In the genomic region with DNA sequence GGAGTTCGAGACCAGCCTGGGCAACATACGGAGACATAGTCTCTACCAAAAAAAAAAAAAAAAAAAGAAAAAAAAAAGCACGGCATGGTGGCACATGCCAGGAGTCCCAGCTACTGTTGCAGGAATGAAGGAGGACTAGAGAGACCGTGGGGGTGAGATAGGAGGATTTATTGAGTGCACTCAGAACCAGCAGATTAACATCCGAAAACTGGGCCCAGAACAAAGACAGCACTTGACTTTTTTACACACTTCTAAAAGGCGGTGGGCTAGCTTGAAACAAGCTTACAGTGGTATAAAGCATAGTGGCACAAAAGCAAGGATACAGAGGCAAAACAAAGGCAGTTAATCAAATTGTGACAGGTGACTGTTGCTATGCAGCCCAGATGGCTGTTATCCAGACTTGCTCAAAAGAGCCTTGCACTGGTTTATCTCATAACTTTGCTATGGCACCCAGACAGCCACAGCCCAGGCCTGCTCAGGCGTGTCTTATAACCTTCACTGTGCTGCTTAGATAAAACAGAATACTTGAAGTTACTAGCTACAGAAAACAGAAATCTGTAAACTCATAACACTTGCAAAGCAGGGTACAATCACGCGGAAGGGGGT, we compare ENCODE assay signal across 13 cellular contexts.
DNase-seq lines count a peak whose midpoint lies in the region; ATAC-seq and TF ChIP-seq lines count a peak whose summit lies in the region.
"Had no signal": no experiment of that assay in that cellular context is flagged by ENCODE, and none has a peak within 500 bp of the region (broad histone marks: within the 10 kb centered on the region; RNA-seq: fewer than 3 reads in every experiment).

No MANE protein-coding gene starts in this region.

- peaks cover 24% of the 10 kb centered on the region for H3K9me3 Mint-ChIP-seq in memory B cell

- no peaks in the 10 kb centered on the region for H3K4me1 Mint-ChIP-seq in memory B cell

- no peak overlapping the region for H3K4me3 Mint-ChIP-seq in memory B cell

- H3K36me3 Mint-ChIP-seq in memory B cell: peaks cover 40% of the 10 kb centered on the region

- H3K4me3 ChIP-seq in brain microvascular endothelial cell (ENCODE audit: low read depth, low read length): no peak overlapping the region
- H3K4me3 ChIP-seq: body of pancreas, suprapubic skin had no signal

- H3K27me3 Mint-ChIP-seq in memory B cell: no peaks in the 10 kb centered on the region

- TF ChIP-seq CTCF in brain microvascular endothelial cell (IDR thresholded peaks at IDR 0.05; ENCODE audit: low read depth, low read length, missing control alignments): no peak

- H3K27ac ChIP-seq in brain microvascular endothelial cell: no peak overlapping the region
- H3K27ac ChIP-seq: body of pancreas, RWPE1, suprapubic skin had no signal

- in situ Hi-C loops in brain microvascular endothelial cell (cut with HindIII; ENCODE audit: low pct_ligation_motif_present, low sequenced_read_pairs): no loop called here

- DNase-seq in NCI-H345 (lab: John Stamatoyannopoulos, UW) (peak; percentile 12), NCI-H345 treated with DMSO at 0.1 percent for 48 hours (lab: John Stamatoyannopoulos, UW; ENCODE audit: unreplicated experiment) (no peak), Kasumi-1 (lab: John Stamatoyannopoulos, UW) (peak; percentile 32 to 46), brain microvascular endothelial cell (peak; percentile 29), memory B cell (ENCODE audit: low spot score in 2 of 2) (peak; percentile 14 to 24), SIG-M5 treated with dmso at 0.1 percent for 504 hours (lab: John Stamatoyannopoulos, UW; ENCODE audit: unreplicated experiment) (no peak)
- no peak for DNase-seq in activated effector memory CD4-positive, alpha-beta T cell treated with Interleukin-2 at 50 U/mL for 16 hours
- DNase-seq: body of pancreas, hypothalamus, NCI-H1048 had no signal

- no peaks in the 10 kb centered on the region for H3K36me3 ChIP-seq in brain microvascular endothelial cell (replicated peaks)
- H3K36me3 ChIP-seq: suprapubic skin had no signal

- ATAC-seq in memory B cell (ENCODE audit: low read depth) (no peak), HG02870 (IDR thresholded peaks at IDR 0.05; ENCODE audit: unreplicated experiment) (no peak)
- ATAC-seq: body of pancreas had no signal

- no peaks in the 10 kb centered on the region for H3K27me3 ChIP-seq in brain microvascular endothelial cell (replicated peaks)
- H3K27me3 ChIP-seq: body of pancreas, suprapubic skin had no signal

- no peak overlapping the region for H3K27ac Mint-ChIP-seq in memory B cell

Comparison
In these comparisons a context has a peak if more than half of its experiments do, and no peak if none do; other contexts are left out.
1. DNase-seq: peak in NCI-H345 (single experiment), Kasumi-1 (2 of 2), brain microvascular endothelial cell (single experiment) and memory B cell (2 of 2); none in NCI-H345 treated with DMSO at 0.1 percent for 48 hours (single experiment), activated effector memory CD4-positive, alpha-beta T cell treated with Interleukin-2 at 50 U/mL for 16 hours (single experiment) and SIG-M5 treated with dmso at 0.1 percent for 504 hours (single experiment).